7 cellular contexts compared by ENCODE assay signal in genomic region chr5:112522891-112523673, GRCh38.
DNase-seq lines count a peak whose midpoint lies in the region; ATAC-seq and FAIRE-seq lines count a peak whose summit lies in the region.
"Not testable (repeated sequence)": the region's sequence is repeated elsewhere in the genome, so short reads cannot be mapped to it uniquely, and the experiment has no call there.

No MANE protein-coding gene starts in this region.

- H3K9me3 ChIP-seq in Karpas-422 (ENCODE audit: low read length); esophagus (ENCODE audit: control insufficient read depth in 2 of 2, insufficient read depth in 1 of 2, low read depth in 1 of 2, low read length in 1 of 2): not testable (repeated sequence)

- H4K20me1 ChIP-seq in Karpas-422 (ENCODE audit: insufficient read depth, low read depth, low read length) = not testable (repeated sequence)

- H3K4me3 ChIP-seq in Karpas-422 (ENCODE audit: low read length) = peak overlapping the region; percentile 16; the same call in 1 of the 2 replicates
- not testable (repeated sequence) for H3K4me3 ChIP-seq in esophagus (ENCODE audit: low read depth in 1 of 2, low read length in 2 of 2)

- H3K4me2 ChIP-seq in Karpas-422 (ENCODE audit: low read depth, low read length, poor library complexity, severe bottlenecking) = peak overlapping the region; percentile 73

- H3K4me1 ChIP-seq in Karpas-422 (ENCODE audit: low read length) = peaks cover 47% of the 10 kb centered on the region
- not testable (repeated sequence) for H3K4me1 ChIP-seq in esophagus (ENCODE audit: control insufficient read depth in 2 of 2, insufficient read depth in 2 of 2, low read length in 1 of 2)

- not testable (repeated sequence) for H3K79me2 ChIP-seq in Karpas-422 (ENCODE audit: low read length)

- not testable (repeated sequence) for H2AFZ ChIP-seq in Karpas-422 (ENCODE audit: low read length)

- H3K27me3 ChIP-seq in Karpas-422 (ENCODE audit: low read length); esophagus (ENCODE audit: control insufficient read depth in 1 of 2, insufficient read depth in 2 of 2, low read length in 2 of 2): not testable (repeated sequence)

- 76 to 83% methylated on average over 9 of the region's 9 CpGs for WGBS in esophagus, 2 donors

- H3K9ac ChIP-seq in Karpas-422 (ENCODE audit: low read length) = peak overlapping the region; percentile 16; the same call in 1 of the 2 replicates

- H3K36me3 ChIP-seq in Karpas-422 (ENCODE audit: insufficient read depth, low read length); esophagus (ENCODE audit: control insufficient read depth in 2 of 2, insufficient read depth in 2 of 2, low read length in 1 of 2): not testable (repeated sequence)

- FAIRE-seq in GM18507 (lab: Jason Lieb, UNC) (peak; percentile 89), GM19239 (lab: Jason Lieb, UNC) (peak; percentile 66)

- not testable (repeated sequence) for DNase-seq in GM18507 (ENCODE audit: extremely low spot score, insufficient read length, low read depth); GM19239 (ENCODE audit: insufficient read length, low spot score); Karpas-422

- H3K9me2 ChIP-seq in Karpas-422 (replicated peaks; ENCODE audit: insufficient read depth, low read length) = not testable (repeated sequence)

- peak; percentile 53 for ATAC-seq in GM21526 (IDR thresholded peaks at IDR 0.05; ENCODE audit: low FRiP score, unreplicated experiment)
- ATAC-seq in HG02798 (IDR thresholded peaks at IDR 0.05; ENCODE audit: poor library complexity, unreplicated experiment) = peak; percentile 81
- peak; percentile 47 for ATAC-seq in HG03139 (IDR thresholded peaks at IDR 0.05; ENCODE audit: unreplicated experiment)

- peak overlapping the region; percentile 85 for H3K27ac ChIP-seq in Karpas-422 (ENCODE audit: low read length)
- peak overlapping the region; percentile 52 to 75 for H3K27ac ChIP-seq in esophagus (ENCODE audit: low read depth in 2 of 2, low read length in 1 of 2)
